In the genomic region with DNA sequence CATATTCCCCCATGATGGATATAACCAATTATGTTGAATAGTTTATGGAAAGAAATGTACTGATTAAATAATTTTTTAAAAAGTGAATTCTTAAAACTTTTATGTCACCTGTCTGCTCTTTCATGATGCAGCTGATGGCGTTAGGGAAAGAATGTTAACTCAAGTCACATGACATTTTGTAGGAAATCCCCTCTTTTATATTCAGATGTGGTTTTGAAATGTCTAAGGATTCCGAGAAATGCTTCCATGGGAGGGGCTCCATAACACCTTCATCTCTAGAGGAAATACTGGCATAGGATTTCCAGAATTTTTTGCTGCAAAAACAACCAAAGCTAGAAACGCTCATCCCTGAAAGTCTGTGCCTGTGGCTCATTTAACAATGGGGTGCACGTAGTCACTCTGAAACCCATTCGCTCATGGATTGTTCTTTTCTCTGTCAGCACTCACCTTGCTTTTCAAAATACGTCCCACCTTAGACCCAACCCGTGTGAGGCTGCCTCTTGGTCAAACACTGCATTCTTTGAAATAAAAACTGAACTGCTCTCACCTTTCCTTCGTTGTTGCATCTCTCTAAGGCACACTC, we compare ENCODE assay signal across 24 cellular contexts.
A peak's percentile ranks its signal among the peaks of the same experiment; 100 is the strongest.
DNase-seq lines count a peak whose midpoint lies in the region; ATAC-seq and TF ChIP-seq lines count a peak whose summit lies in the region.
"Had no signal": no experiment of that assay in that cellular context is flagged by ENCODE, and none has a peak within 500 bp of the region (broad histone marks: within the 10 kb centered on the region; RNA-seq: fewer than 3 reads in every experiment).

No MANE protein-coding gene starts in this region.

- peak overlapping the region; percentile 10; the same call in 1 of the 2 replicates for H2AFZ ChIP-seq in KMS-11 (ENCODE audit: low read depth)

- TF ChIP-seq CTCF in activated CD8-positive, alpha-beta T cell treated with anti-CD3 and anti-CD28 coated beads for 36 hours (IDR thresholded peaks at IDR 0.05), result no peak
- TF ChIP-seq CTCF in KMS-11 (conservative IDR thresholded peaks at IDR 0.05; ENCODE audit: low read depth, low read length), result no peak
- TF ChIP-seq CTCF in GM10248 (IDR thresholded peaks at IDR 0.05; ENCODE audit: control extremely low read depth, extremely low read depth, low read depth, missing control alignments), result no peak

- H3K4me1 ChIP-seq in KMS-11 (ENCODE audit: low read depth, poor library complexity, severe bottlenecking), result peaks cover 15% of the 10 kb centered on the region
- H3K4me1 ChIP-seq: breast epithelium, Caco-2, psoas muscle had no signal

- no peak overlapping the region for H3K9ac ChIP-seq in KMS-11

- no peaks in the 10 kb centered on the region for H3K27me3 ChIP-seq in KMS-11 (ENCODE audit: insufficient read depth, low read depth)
- H3K27me3 ChIP-seq: breast epithelium, SJSA1 had no signal

- H3K27me3 Mint-ChIP-seq in activated CD8-positive, alpha-beta T cell treated with anti-CD3 and anti-CD28 coated beads for 36 hours, result no peaks in the 10 kb centered on the region
- H3K27me3 Mint-ChIP-seq in activated CD8-positive, alpha-beta T cell treated with anti-CD3 and anti-CD28 coated beads, Interleukin-2, amount 10 ng/mL, durations not matched to agents 7 days and 5 days (ENCODE audit: low read depth), result peaks cover 9% of the 10 kb centered on the region
- no peaks in the 10 kb centered on the region for H3K27me3 Mint-ChIP-seq in activated naive CD8-positive, alpha-beta T cell treated with anti-CD3 and anti-CD28 coated beads for 36 hours

- H3K36me3 Mint-ChIP-seq in activated CD8-positive, alpha-beta T cell treated with anti-CD3 and anti-CD28 coated beads for 36 hours (ENCODE audit: low read depth), result no peaks in the 10 kb centered on the region
- H3K36me3 Mint-ChIP-seq in activated CD8-positive, alpha-beta T cell treated with anti-CD3 and anti-CD28 coated beads, Interleukin-2, amount 10 ng/mL, durations not matched to agents 7 days and 5 days (ENCODE audit: low read depth), result no peaks in the 10 kb centered on the region
- peaks cover 1% of the 10 kb centered on the region for H3K36me3 Mint-ChIP-seq in activated naive CD8-positive, alpha-beta T cell treated with anti-CD3 and anti-CD28 coated beads for 36 hours
- H3K36me3 Mint-ChIP-seq: type B pancreatic cell had no signal

- peak overlapping the region; percentile 24; the same call in 1 of the 2 replicates for H3K27ac ChIP-seq in KMS-11
- H3K27ac ChIP-seq: breast epithelium, psoas muscle, SJSA1, WERI-Rb-1 had no signal

- no peaks in the 10 kb centered on the region for H4K20me1 ChIP-seq in KMS-11 (ENCODE audit: insufficient read depth)

- H3K4me1 Mint-ChIP-seq in activated CD8-positive, alpha-beta T cell treated with anti-CD3 and anti-CD28 coated beads for 36 hours (ENCODE audit: low read depth), result peaks cover 18% of the 10 kb centered on the region
- H3K4me1 Mint-ChIP-seq in activated CD8-positive, alpha-beta T cell treated with anti-CD3 and anti-CD28 coated beads, Interleukin-2, amount 10 ng/mL, durations not matched to agents 7 days and 5 days (ENCODE audit: low read depth), result peaks cover 11% of the 10 kb centered on the region
- H3K4me1 Mint-ChIP-seq in activated naive CD8-positive, alpha-beta T cell treated with anti-CD3 and anti-CD28 coated beads for 36 hours, result peaks cover 17% of the 10 kb centered on the region

- H3K4me3 ChIP-seq in KMS-11 (IDR thresholded peaks at IDR 0.05; ENCODE audit: insufficient read depth, low read depth, low read length), result no peak overlapping the region
- H3K4me3 ChIP-seq: breast epithelium, psoas muscle, SJSA1 had no signal

- no peaks in the 10 kb centered on the region for H3K36me3 ChIP-seq in KMS-11 (ENCODE audit: insufficient read depth)
- H3K36me3 ChIP-seq: breast epithelium, SJSA1, WERI-Rb-1 had no signal

- H3K4me2 ChIP-seq in KMS-11, result peak overlapping the region; percentile 25; the same call in 1 of the 2 replicates

- peak; percentile 69 for ATAC-seq in activated CD8-positive, alpha-beta T cell treated with anti-CD3 and anti-CD28 coated beads for 36 hours
- no peak for ATAC-seq in activated CD8-positive, alpha-beta T cell treated with anti-CD3 and anti-CD28 coated beads, Interleukin-2, amount 10 ng/mL, durations not matched to agents 7 days and 5 days
- ATAC-seq in HG02588 (IDR thresholded peaks at IDR 0.05; ENCODE audit: unreplicated experiment), result no peak
- ATAC-seq: left cardiac atrium, psoas muscle had no signal

- CTCF ChIA-PET in activated CD8-positive, alpha-beta T cell treated with anti-CD3 and anti-CD28 coated beads for 36 hours (lab: Charles Lee), result interaction anchor here (0.6 to 1.0 kb wide), 2 partner anchors 55 to 70 kb away, joined by 3 to 4 read pairs; no protein-coding TSS in a partner anchor
- CTCF ChIA-PET in activated CD8-positive, alpha-beta T cell treated with anti-CD3 and anti-CD28 coated beads, Interleukin-2, amount 10 ng/mL, durations not matched to agents 7 days and 5 days (lab: Charles Lee), result no interaction called here
- CTCF ChIA-PET in GM10248 (lab: Yijun Ruan, JAX), result interaction anchor here (2.7 kb wide), 1 partner anchor 10 kb away, joined by 12 read pairs; no protein-coding TSS in a partner anchor

- peaks cover 3% of the 10 kb centered on the region for H3K9me3 Mint-ChIP-seq in activated CD8-positive, alpha-beta T cell treated with anti-CD3 and anti-CD28 coated beads for 36 hours
- peaks cover 3% of the 10 kb centered on the region for H3K9me3 Mint-ChIP-seq in activated CD8-positive, alpha-beta T cell treated with anti-CD3 and anti-CD28 coated beads, Interleukin-2, amount 10 ng/mL, durations not matched to agents 7 days and 5 days (ENCODE audit: insufficient read depth)
- no peaks in the 10 kb centered on the region for H3K9me3 Mint-ChIP-seq in activated naive CD8-positive, alpha-beta T cell treated with anti-CD3 and anti-CD28 coated beads for 36 hours
- H3K9me3 Mint-ChIP-seq: type B pancreatic cell had no signal

- DNase-seq in activated CD8-positive, alpha-beta T cell treated with anti-CD3 and anti-CD28 coated beads for 36 hours, result no peak
- no peak for DNase-seq in activated CD8-positive, alpha-beta T cell treated with anti-CD3 and anti-CD28 coated beads, Interleukin-2, amount 10 ng/mL, durations not matched to agents 7 days and 5 days
- DNase-seq in activated naive CD8-positive, alpha-beta T cell treated with anti-CD3 and anti-CD28 coated beads for 36 hours, result no peak
- DNase-seq in renal cortical epithelial cell (ENCODE audit: low read depth), result peak; percentile 36
- no peak for DNase-seq in NOMO-1 treated with dmso at 0.1 percent for 144 hours (lab: John Stamatoyannopoulos, UW; ENCODE audit: unreplicated experiment)
- no peak for DNase-seq in GM10248 (ENCODE audit: extremely low spot score)
- DNase-seq: Caco-2; DMS79 treated with DMSO at 0.1 percent for 48 hours; effector CD8-positive, alpha-beta T cell; foreskin fibroblast; H7; Kasumi-1; left cardiac atrium; mammary epithelial cell; NCI-H187; NCI-H69; nucleus accumbens; psoas muscle; WERI-Rb-1 had no signal

- H3K79me2 ChIP-seq in KMS-11 (ENCODE audit: insufficient read depth, low read depth), result no peaks in the 10 kb centered on the region

- no peak overlapping the region for H3K27ac Mint-ChIP-seq in activated CD8-positive, alpha-beta T cell treated with anti-CD3 and anti-CD28 coated beads for 36 hours
- no peak overlapping the region for H3K27ac Mint-ChIP-seq in activated CD8-positive, alpha-beta T cell treated with anti-CD3 and anti-CD28 coated beads, Interleukin-2, amount 10 ng/mL, durations not matched to agents 7 days and 5 days
- peak overlapping the region; percentile 72 for H3K27ac Mint-ChIP-seq in activated naive CD8-positive, alpha-beta T cell treated with anti-CD3 and anti-CD28 coated beads for 36 hours
- H3K27ac Mint-ChIP-seq: type B pancreatic cell had no signal

- intact Hi-C loops in activated CD8-positive, alpha-beta T cell treated with anti-CD3 and anti-CD28 coated beads for 36 hours (cut with micrococcal nuclease), result no loop called here

- H3K4me3 Mint-ChIP-seq in activated CD8-positive, alpha-beta T cell treated with anti-CD3 and anti-CD28 coated beads for 36 hours, result no peak overlapping the region
- H3K4me3 Mint-ChIP-seq in activated CD8-positive, alpha-beta T cell treated with anti-CD3 and anti-CD28 coated beads, Interleukin-2, amount 10 ng/mL, durations not matched to agents 7 days and 5 days, result no peak overlapping the region
- peak overlapping the region; percentile 1 for H3K4me3 Mint-ChIP-seq in activated naive CD8-positive, alpha-beta T cell treated with anti-CD3 and anti-CD28 coated beads for 36 hours
- H3K4me3 Mint-ChIP-seq: type B pancreatic cell had no signal

- POLR2A ChIA-PET in activated CD8-positive, alpha-beta T cell treated with anti-CD3 and anti-CD28 coated beads for 36 hours (lab: Charles Lee), result interaction anchor here (0.6 kb wide), 1 partner anchor 249 kb away, joined by 3 read pairs; no protein-coding TSS in a partner anchor
- POLR2A ChIA-PET in activated CD8-positive, alpha-beta T cell treated with anti-CD3 and anti-CD28 coated beads, Interleukin-2, amount 10 ng/mL, durations not matched to agents 7 days and 5 days (lab: Charles Lee), result no interaction called here
- POLR2A ChIA-PET in GM10248 (lab: Yijun Ruan, JAX), result no interaction called here
